8 cellular contexts compared by ENCODE assay signal in genomic region chr7:143837223-143837622, GRCh38.
DNase-seq lines count a peak whose midpoint lies in the region; ATAC-seq and TF ChIP-seq lines count a peak whose summit lies in the region.
"Not testable (repeated sequence)": the region's sequence is repeated elsewhere in the genome, so short reads cannot be mapped to it uniquely, and the experiment has no call there.

No MANE protein-coding gene starts in this region.

- not testable (repeated sequence) for H3K36me3 Mint-ChIP-seq in activated naive CD4-positive, alpha-beta T cell treated with anti-CD3 and anti-CD28 coated beads for 36 hours (ENCODE audit: low read depth)

- H3K27me3 ChIP-seq in WERI-Rb-1 (ENCODE audit: insufficient read depth, low read depth, severe bottlenecking); gastroesophageal sphincter: not testable (repeated sequence)

- not testable (repeated sequence) for H3K4me1 Mint-ChIP-seq in activated naive CD4-positive, alpha-beta T cell treated with anti-CD3 and anti-CD28 coated beads for 36 hours (ENCODE audit: low read depth)

- not testable (repeated sequence) for H3K4me3 Mint-ChIP-seq in activated naive CD4-positive, alpha-beta T cell treated with anti-CD3 and anti-CD28 coated beads for 36 hours

- WGBS in gastroesophageal sphincter (ENCODE audit: low coverage in 1 of 2), 2 donors, result no CpG with 5 or more reads among the region's 24 CpGs

- not testable (repeated sequence) for H3K9me3 Mint-ChIP-seq in activated naive CD4-positive, alpha-beta T cell treated with anti-CD3 and anti-CD28 coated beads for 36 hours

- not testable (repeated sequence) for H3K36me3 ChIP-seq in WERI-Rb-1, gastroesophageal sphincter

- not testable (repeated sequence) for DNase-seq in GM10266 (ENCODE audit: extremely low spot score)
- DNase-seq in WERI-Rb-1 (peak; percentile 88), posterior cingulate gyrus (peak; percentile 84 to 98 (median 95))
- peak; percentile 96 for DNase-seq in activated naive CD4-positive, alpha-beta T cell treated with anti-CD3 and anti-CD28 coated beads for 36 hours
- DNase-seq in stimulated activated CD8-positive, alpha-beta memory T cell treated with anti-CD3 and anti-CD28 coated beads, Interleukin-7, amount 100 ng/mL, for 48 hours (ENCODE audit: extremely low read depth in 1 of 2, low read depth in 1 of 2), result peak; percentile 84 to 92

- CTCF ChIA-PET in activated naive CD4-positive, alpha-beta T cell treated with anti-CD3 and anti-CD28 coated beads for 36 hours (lab: Charles Lee), result not testable (repeated sequence)

- H3K4me1 ChIP-seq in gastroesophageal sphincter, result not testable (repeated sequence)

- H3K27me3 Mint-ChIP-seq in activated naive CD4-positive, alpha-beta T cell treated with anti-CD3 and anti-CD28 coated beads for 36 hours (ENCODE audit: low read depth), result not testable (repeated sequence)

- H3K9me3 ChIP-seq in WERI-Rb-1 (ENCODE audit: severe bottlenecking); gastroesophageal sphincter: not testable (repeated sequence)

- ATAC-seq in GM21447 (IDR thresholded peaks at IDR 0.05; ENCODE audit: unreplicated experiment) (peak; percentile 53), HG03196 (IDR thresholded peaks at IDR 0.05; ENCODE audit: unreplicated experiment) (peak; percentile 63), gastroesophageal sphincter (peak; percentile 84)

- TF ChIP-seq POLR2A in gastroesophageal sphincter (IDR thresholded peaks at IDR 0.05), result not testable (repeated sequence)

- H3K4me3 ChIP-seq in WERI-Rb-1 (ENCODE audit: low read depth, low read length) (peak overlapping the region; percentile 29), gastroesophageal sphincter (peak overlapping the region; percentile 30 to 40)

- peak; percentile 70 for TF ChIP-seq CTCF in GM10266 (IDR thresholded peaks at IDR 0.05; ENCODE audit: control insufficient read depth, insufficient read depth, low read depth, missing control alignments)
- peak; percentile 44; the same call in 1 of the 2 replicates for TF ChIP-seq CTCF in WERI-Rb-1 (IDR thresholded peaks at IDR 0.05; ENCODE audit: low read depth, low read length)
- peak in 2 of 4 experiments; percentile 55 to 57 for TF ChIP-seq CTCF in gastroesophageal sphincter (IDR thresholded peaks at IDR 0.05)

- H3K27ac ChIP-seq in WERI-Rb-1, result not testable (repeated sequence)
- H3K27ac ChIP-seq in gastroesophageal sphincter, result peak overlapping the region in 2 of 4 donors; percentile 62 to 66

- TF ChIP-seq EP300 in gastroesophageal sphincter (IDR thresholded peaks at IDR 0.05), result not testable (repeated sequence)

- not testable (repeated sequence) for H3K27ac Mint-ChIP-seq in activated naive CD4-positive, alpha-beta T cell treated with anti-CD3 and anti-CD28 coated beads for 36 hours

- intact Hi-C loops in activated naive CD4-positive, alpha-beta T cell treated with anti-CD3 and anti-CD28 coated beads for 36 hours (cut with micrococcal nuclease); posterior cingulate gyrus (cut with DNase I): not testable (repeated sequence)
